8 cellular contexts compared by ENCODE assay signal in genomic region chr9:127785023-127785932, GRCh38. TPM values are rescaled to one million over a fixed set of nuclear protein-coding genes. Genes with fewer than 3 reads are reported as not detected.
A peak's percentile ranks its signal among the peaks of the same experiment; 100 is the strongest.
DNase-seq lines count a peak whose midpoint lies in the region; ATAC-seq and TF ChIP-seq lines count a peak whose summit lies in the region.

No MANE protein-coding gene starts in this region.

- H3K27ac Mint-ChIP-seq in nephron = peak overlapping the region; percentile 49 to 88 (median 87)
- peak overlapping the region; percentile 93 for H3K27ac Mint-ChIP-seq in stimulated activated naive CD8-positive, alpha-beta T cell treated with anti-CD3 and anti-CD28 coated beads, Interleukin-15, Interleukin-2, amounts not matched to agents 100 ng/mL and 50 ng/mL, for 24 hours

- DNase-seq in Daoy (ENCODE audit: low read depth) = peak; percentile 91
- peak; percentile 82 for DNase-seq in RWPE2 (ENCODE audit: low spot score)
- peak; percentile 86 for DNase-seq in activated T-helper 9 cell treated with anti-CD3 and anti-CD28 coated beads, Interleukin-2, amount 50 U/mL, for 16 hours (ENCODE audit: low read depth)
- DNase-seq in fibroblast of peridontal ligament (ENCODE audit: extremely low read depth) = peak; percentile 65

- H3K27me3 ChIP-seq in RWPE2 (ENCODE audit: insufficient read depth, poor library complexity, severe bottlenecking) = no peaks in the 10 kb centered on the region

- H3K27ac ChIP-seq in KOPT-K1 (ENCODE audit: low read depth, low read length, poor library complexity, severe bottlenecking) (peak overlapping the region; percentile 95), RWPE2 (ENCODE audit: poor library complexity, severe bottlenecking) (peak overlapping the region; percentile 82)

- H3K4me1 Mint-ChIP-seq in nephron = peaks cover 8% of the 10 kb centered on the region
- H3K4me1 Mint-ChIP-seq in stimulated activated naive CD8-positive, alpha-beta T cell treated with anti-CD3 and anti-CD28 coated beads, Interleukin-15, Interleukin-2, amounts not matched to agents 100 ng/mL and 50 ng/mL, for 24 hours (ENCODE audit: low read depth) = peaks cover 78% of the 10 kb centered on the region

- ATAC-seq in GM21786 (IDR thresholded peaks at IDR 0.05; ENCODE audit: unreplicated experiment) = peak; percentile 39
- peak; percentile 54 for ATAC-seq in RWPE2 (ENCODE audit: low read depth)

- no peaks in the 10 kb centered on the region for H3K9me3 ChIP-seq in KOPT-K1 (ENCODE audit: insufficient read depth, low read length, poor library complexity, severe bottlenecking)
- H3K9me3 ChIP-seq in RWPE2 (ENCODE audit: severe bottlenecking) = no peaks in the 10 kb centered on the region

- no peaks in the 10 kb centered on the region for H3K9me3 Mint-ChIP-seq in nephron
- no peaks in the 10 kb centered on the region for H3K9me3 Mint-ChIP-seq in stimulated activated naive CD8-positive, alpha-beta T cell treated with anti-CD3 and anti-CD28 coated beads, Interleukin-15, Interleukin-2, amounts not matched to agents 100 ng/mL and 50 ng/mL, for 24 hours

- TF ChIP-seq CTCF in RWPE2 (IDR thresholded peaks at IDR 0.05; ENCODE audit: poor library complexity, severe bottlenecking) (peak; percentile 93), nephron (IDR thresholded peaks at IDR 0.05; ENCODE audit: unreplicated experiment in 3 of 3) (peak; percentile 85 to 95 (median 87))

- H3K4me1 ChIP-seq in RWPE2 (ENCODE audit: insufficient read depth, poor library complexity, severe bottlenecking) = peaks cover 6% of the 10 kb centered on the region

- peaks cover 32% of the 10 kb centered on the region for H3K36me3 Mint-ChIP-seq in nephron (ENCODE audit: low read depth)
- peaks cover 35% of the 10 kb centered on the region for H3K36me3 Mint-ChIP-seq in stimulated activated naive CD8-positive, alpha-beta T cell treated with anti-CD3 and anti-CD28 coated beads, Interleukin-15, Interleukin-2, amounts not matched to agents 100 ng/mL and 50 ng/mL, for 24 hours (ENCODE audit: low read depth)

- H3K4me3 ChIP-seq in RWPE2 (ENCODE audit: severe bottlenecking) = peak overlapping the region; percentile 99

- H3K27me3 Mint-ChIP-seq in nephron (ENCODE audit: low read depth) = no peaks in the 10 kb centered on the region
- no peaks in the 10 kb centered on the region for H3K27me3 Mint-ChIP-seq in stimulated activated naive CD8-positive, alpha-beta T cell treated with anti-CD3 and anti-CD28 coated beads, Interleukin-15, Interleukin-2, amounts not matched to agents 100 ng/mL and 50 ng/mL, for 24 hours

- H3K4me3 Mint-ChIP-seq in nephron = peak overlapping the region; percentile 96 to 98 (median 97)
- peak overlapping the region; percentile 97 for H3K4me3 Mint-ChIP-seq in stimulated activated naive CD8-positive, alpha-beta T cell treated with anti-CD3 and anti-CD28 coated beads, Interleukin-15, Interleukin-2, amounts not matched to agents 100 ng/mL and 50 ng/mL, for 24 hours

- H3K36me3 ChIP-seq in KOPT-K1 (ENCODE audit: insufficient read depth, low read length) = peaks cover 39% of the 10 kb centered on the region
- H3K36me3 ChIP-seq in RWPE2 (ENCODE audit: low read depth) = peaks cover 38% of the 10 kb centered on the region

RNA-seq across cellular contexts. Expression of gene CDK9, which starts 0.6 kb away (rescaled TPM):
- 47.7 and 56.1 TPM in 2 replicates for total RNA-seq in Daoy (2014; rRNA removed; shearing (Covaris generic))

RNA-seq across cellular contexts. Expression of gene SH2D3C, which starts 6.8 kb away (rescaled TPM):
- not detected in 2 replicates for total RNA-seq in Daoy (2014; rRNA removed; shearing (Covaris generic))

RNA-seq across cellular contexts. Expression of gene FPGS, which starts 17.4 kb away (rescaled TPM):
- 117 and 120 TPM in 2 replicates for total RNA-seq in Daoy (2014; rRNA removed; shearing (Covaris generic))

RNA-seq across cellular contexts. Expression of gene TOR2A, which starts 50.2 kb away (rescaled TPM):
- 5.3 and 18.9 TPM in 2 replicates for total RNA-seq in Daoy (2014; rRNA removed; shearing (Covaris generic))

Comparison
In these comparisons a context has a peak if more than half of its experiments do, and no peak if none do; other contexts are left out.
1. Peak in every context shown above with its lines: DNase-seq, ATAC-seq, H3K4me3 ChIP-seq and H3K27ac ChIP-seq.